In the genomic region with DNA sequence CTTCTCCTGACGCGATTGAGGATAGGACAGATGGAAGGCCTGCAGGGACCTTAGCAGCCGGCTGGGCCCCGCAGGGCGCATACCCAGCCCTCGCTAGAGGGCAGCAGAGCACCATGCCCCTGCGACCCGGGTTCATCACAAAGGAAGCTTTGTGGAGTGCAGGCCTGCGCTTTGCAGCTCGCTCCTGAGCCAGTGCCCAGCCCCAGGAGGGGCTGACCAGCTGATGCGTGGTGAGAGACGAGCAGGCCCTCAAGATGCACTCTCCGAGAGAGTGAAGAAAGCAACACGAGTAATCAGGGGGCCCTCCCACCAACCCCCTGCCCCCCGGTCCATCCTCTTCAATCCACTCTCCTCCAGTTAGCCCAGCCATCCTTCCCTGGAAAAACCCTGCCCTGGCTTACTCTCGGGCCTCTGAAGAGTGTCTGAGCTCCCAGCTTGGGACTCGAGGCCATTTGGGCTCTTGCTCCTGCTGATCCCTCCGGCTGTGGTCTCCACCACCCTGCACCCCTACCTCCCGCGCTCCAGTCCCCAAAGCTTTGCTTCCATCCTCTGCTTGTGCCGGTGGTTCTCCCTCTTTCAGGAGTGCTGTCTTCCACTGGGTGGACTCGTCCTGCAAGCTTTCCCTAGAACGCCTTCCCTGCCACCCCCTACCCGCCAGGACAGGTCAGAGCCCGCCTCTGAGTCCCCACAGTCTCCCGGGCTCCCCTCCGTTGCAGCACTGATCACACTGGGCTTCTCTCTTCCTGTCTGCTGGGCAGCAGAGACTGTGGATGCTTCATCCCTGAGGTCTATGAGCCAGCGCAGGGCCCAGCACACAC, we compare ENCODE assay signal across 1 cellular context.
TF ChIP-seq lines count a peak whose summit lies in the region.

No MANE protein-coding gene starts in this region.

TF ChIP-seq in HepG2, 621 proteins besides CTCF, POLR2A, EP300 and RAD21 (continued from another document and continues in another):
- TF ChIP-seq ZNF629 (CRISPR knock-in tag; conservative IDR thresholded peaks at IDR 0.05) (peak; percentile 40; the same call in 1 of the 2 replicates), MEIS2 (CRISPR knock-in tag; IDR thresholded peaks at IDR 0.05) (peak; percentile 64; the same call in 1 of the 2 replicates), ZFP36 (IDR thresholded peaks at IDR 0.05; ENCODE audit: borderline replicate concordance, low read depth, low read length, partially characterized antibody) (no peak), ARNT2 (CRISPR knock-in tag; IDR thresholded peaks at IDR 0.05; ENCODE audit: low read depth) (0 out of 2 replicates have a peak, but pooled peaks have one; percentile 31), HNRNPL (IDR thresholded peaks at IDR 0.05; ENCODE audit: low read depth, low read length) (peak; percentile 70; the same call in 1 of the 2 replicates), ZSCAN21 (CRISPR knock-in tag; IDR thresholded peaks at IDR 0.05; ENCODE audit: borderline replicate concordance) (peak; percentile 66; the same call in 1 of the 2 replicates), KAT8 (CRISPR knock-in tag; IDR thresholded peaks at IDR 0.05) (0 out of 2 replicates have a peak, but pooled peaks have one; percentile 25), TBX3 (IDR thresholded peaks at IDR 0.05; ENCODE audit: borderline replicate concordance) (no peak), CEBPG (CRISPR knock-in tag; IDR thresholded peaks at IDR 0.05) (peak; percentile 61), MIER2 (CRISPR knock-in tag; IDR thresholded peaks at IDR 0.05) (peak; percentile 56; the same call in 1 of the 2 replicates), HNRNPLL (IDR thresholded peaks at IDR 0.05; ENCODE audit: low read depth, low read length, poor library complexity, severe bottlenecking) (peak; percentile 42), TBX2 (CRISPR knock-in tag; IDR thresholded peaks at IDR 0.05; ENCODE audit: borderline replicate concordance) (peak; percentile 74), ZNF3 (CRISPR knock-in tag; IDR thresholded peaks at IDR 0.05) (no peak), TOPORS (CRISPR knock-in tag; IDR thresholded peaks at IDR 0.05) (peak; percentile 28; the same call in 1 of the 2 replicates), NFE2L2 (IDR thresholded peaks at IDR 0.05; ENCODE audit: low read length) (no peak), REPIN1 (CRISPR knock-in tag; IDR thresholded peaks at IDR 0.05; ENCODE audit: borderline replicate concordance, low read depth) (peak; percentile 55; the same call in 1 of the 2 replicates), ZXDC (CRISPR knock-in tag; IDR thresholded peaks at IDR 0.05) (peak; percentile 13; the same call in 1 of the 2 replicates), BHLHE40 (IDR thresholded peaks at IDR 0.05; ENCODE audit: low read length) (0 out of 2 replicates have a peak, but pooled peaks have one; percentile 3), WIZ (CRISPR knock-in tag; IDR thresholded peaks at IDR 0.05) (no peak), SNAI1 (CRISPR knock-in tag; IDR thresholded peaks at IDR 0.05; ENCODE audit: borderline replicate concordance) (no peak), NFYB (CRISPR knock-in tag; IDR thresholded peaks at IDR 0.05) (no peak), SALL1 (CRISPR knock-in tag; IDR thresholded peaks at IDR 0.05) (peak; percentile 79), EEA1 (CRISPR knock-in tag; IDR thresholded peaks at IDR 0.05; ENCODE audit: borderline replicate concordance) (0 out of 2 replicates have a peak, but pooled peaks have one; percentile 66), HOXA3 (CRISPR knock-in tag; IDR thresholded peaks at IDR 0.05) (peak; percentile 67; the same call in 1 of the 2 replicates), HHEX (CRISPR knock-in tag; IDR thresholded peaks at IDR 0.05) (no peak), POLR2G (IDR thresholded peaks at IDR 0.05; ENCODE audit: low read depth, low read length) (peak; percentile 48; the same call in 1 of the 2 replicates), SMAD3 (CRISPR knock-in tag; IDR thresholded peaks at IDR 0.05) (0 out of 2 replicates have a peak, but pooled peaks have one; percentile 80), DMAP1 (CRISPR knock-in tag; IDR thresholded peaks at IDR 0.05) (peak; percentile 49; the same call in 1 of the 2 replicates), NR2F1 (CRISPR knock-in tag; IDR thresholded peaks at IDR 0.05) (no peak), SIX1 (CRISPR knock-in tag; IDR thresholded peaks at IDR 0.05; ENCODE audit: borderline replicate concordance) (no peak), ZNF496 (CRISPR knock-in tag; IDR thresholded peaks at IDR 0.05; ENCODE audit: insufficient replicate concordance) (no peak), ZNF350 (CRISPR knock-in tag; IDR thresholded peaks at IDR 0.05; ENCODE audit: borderline replicate concordance, low read depth) (peak; percentile 4; the same call in 1 of the 2 replicates), SPEN (CRISPR knock-in tag; IDR thresholded peaks at IDR 0.05; ENCODE audit: low read depth) (peak; percentile 36; the same call in 1 of the 2 replicates), ZNF160 (CRISPR knock-in tag; IDR thresholded peaks at IDR 0.05) (0 out of 2 replicates have a peak, but pooled peaks have one; percentile 40), MYC (CRISPR knock-in tag; IDR thresholded peaks at IDR 0.05; ENCODE audit: borderline replicate concordance) (peak; percentile 60; the same call in 1 of the 2 replicates), BORCS8-MEF2B (CRISPR knock-in tag; IDR thresholded peaks at IDR 0.05) (peak; percentile 71), MZF1 (CRISPR knock-in tag; IDR thresholded peaks at IDR 0.05; ENCODE audit: borderline replicate concordance) (no peak), ZNF274 (CRISPR knock-in tag; IDR thresholded peaks at IDR 0.05) (no peak), ZSCAN5A (CRISPR knock-in tag; IDR thresholded peaks at IDR 0.05; ENCODE audit: borderline replicate concordance) (no peak), ERF (CRISPR knock-in tag; IDR thresholded peaks at IDR 0.05) (peak; percentile 75; the same call in 1 of the 2 replicates), GPBP1L1 (CRISPR knock-in tag; IDR thresholded peaks at IDR 0.05) (no peak), NR2F6 (IDR thresholded peaks at IDR 0.05) (no peak), NR2F6 (CRISPR knock-in tag; IDR thresholded peaks at IDR 0.05) (peak; percentile 62), ZNF430 (CRISPR knock-in tag; IDR thresholded peaks at IDR 0.05) (no peak), ZNF619 (CRISPR knock-in tag; IDR thresholded peaks at IDR 0.05) (peak; percentile 86; the same call in 1 of the 2 replicates), ZFP62 (CRISPR knock-in tag; IDR thresholded peaks at IDR 0.05) (no peak), HCFC1 (IDR thresholded peaks at IDR 0.05; ENCODE audit: low read depth, low read length) (no peak), ZFP36L2 (CRISPR knock-in tag; IDR thresholded peaks at IDR 0.05) (0 out of 2 replicates have a peak, but pooled peaks have one; percentile 55), CBX5 (CRISPR knock-in tag; IDR thresholded peaks at IDR 0.05; ENCODE audit: borderline replicate concordance) (peak; percentile 84; the same call in 1 of the 2 replicates), FOXK1 (CRISPR knock-in tag; IDR thresholded peaks at IDR 0.05; ENCODE audit: borderline replicate concordance, low read depth) (peak; percentile 14; the same call in 1 of the 2 replicates), ZNF614 (CRISPR knock-in tag; IDR thresholded peaks at IDR 0.05; ENCODE audit: borderline replicate concordance) (0 out of 2 replicates have a peak, but pooled peaks have one; percentile 58), HMGA1 (CRISPR knock-in tag; conservative IDR thresholded peaks at IDR 0.05) (no peak)
- TF ChIP-seq, protein P1, sequence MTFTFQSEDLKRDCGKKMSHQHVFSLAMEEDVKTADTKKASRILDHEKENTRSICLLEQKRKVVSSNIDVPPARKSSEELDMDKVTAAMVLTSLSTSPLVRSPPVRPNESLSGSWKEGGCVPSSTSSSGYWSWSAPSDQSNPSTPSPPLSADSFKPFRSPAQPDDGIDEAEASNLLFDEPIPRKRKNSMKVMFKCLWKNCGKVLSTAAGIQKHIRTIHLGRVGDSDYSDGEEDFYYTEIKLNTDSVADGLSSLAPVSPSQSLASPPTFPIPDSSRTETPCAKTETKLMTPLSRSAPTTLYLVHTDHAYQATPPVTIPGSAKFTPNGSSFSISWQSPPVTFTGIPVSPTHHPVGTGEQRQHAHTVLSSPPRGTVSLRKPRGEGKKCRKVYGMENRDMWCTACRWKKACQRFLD (CRISPR knock-in tag; IDR thresholded peaks at IDR 0.05; ENCODE audit: borderline replicate concordance), result no peak
- TF ChIP-seq, protein P2, sequence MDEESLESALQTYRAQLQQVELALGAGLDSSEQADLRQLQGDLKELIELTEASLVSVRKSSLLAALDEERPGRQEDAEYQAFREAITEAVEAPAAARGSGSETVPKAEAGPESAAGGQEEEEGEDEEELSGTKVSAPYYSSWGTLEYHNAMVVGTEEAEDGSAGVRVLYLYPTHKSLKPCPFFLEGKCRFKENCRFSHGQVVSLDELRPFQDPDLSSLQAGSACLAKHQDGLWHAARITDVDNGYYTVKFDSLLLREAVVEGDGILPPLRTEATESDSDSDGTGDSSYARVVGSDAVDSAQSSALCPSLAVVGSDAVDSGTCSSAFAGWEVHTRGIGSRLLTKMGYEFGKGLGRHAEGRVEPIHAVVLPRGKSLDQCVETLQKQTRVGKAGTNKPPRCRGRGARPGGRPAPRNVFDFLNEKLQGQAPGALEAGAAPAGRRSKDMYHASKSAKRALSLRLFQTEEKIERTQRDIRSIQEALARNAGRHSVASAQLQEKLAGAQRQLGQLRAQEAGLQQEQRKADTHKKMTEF (CRISPR knock-in tag; IDR thresholded peaks at IDR 0.05), result peak; percentile 67
- TF ChIP-seq, protein P3, sequence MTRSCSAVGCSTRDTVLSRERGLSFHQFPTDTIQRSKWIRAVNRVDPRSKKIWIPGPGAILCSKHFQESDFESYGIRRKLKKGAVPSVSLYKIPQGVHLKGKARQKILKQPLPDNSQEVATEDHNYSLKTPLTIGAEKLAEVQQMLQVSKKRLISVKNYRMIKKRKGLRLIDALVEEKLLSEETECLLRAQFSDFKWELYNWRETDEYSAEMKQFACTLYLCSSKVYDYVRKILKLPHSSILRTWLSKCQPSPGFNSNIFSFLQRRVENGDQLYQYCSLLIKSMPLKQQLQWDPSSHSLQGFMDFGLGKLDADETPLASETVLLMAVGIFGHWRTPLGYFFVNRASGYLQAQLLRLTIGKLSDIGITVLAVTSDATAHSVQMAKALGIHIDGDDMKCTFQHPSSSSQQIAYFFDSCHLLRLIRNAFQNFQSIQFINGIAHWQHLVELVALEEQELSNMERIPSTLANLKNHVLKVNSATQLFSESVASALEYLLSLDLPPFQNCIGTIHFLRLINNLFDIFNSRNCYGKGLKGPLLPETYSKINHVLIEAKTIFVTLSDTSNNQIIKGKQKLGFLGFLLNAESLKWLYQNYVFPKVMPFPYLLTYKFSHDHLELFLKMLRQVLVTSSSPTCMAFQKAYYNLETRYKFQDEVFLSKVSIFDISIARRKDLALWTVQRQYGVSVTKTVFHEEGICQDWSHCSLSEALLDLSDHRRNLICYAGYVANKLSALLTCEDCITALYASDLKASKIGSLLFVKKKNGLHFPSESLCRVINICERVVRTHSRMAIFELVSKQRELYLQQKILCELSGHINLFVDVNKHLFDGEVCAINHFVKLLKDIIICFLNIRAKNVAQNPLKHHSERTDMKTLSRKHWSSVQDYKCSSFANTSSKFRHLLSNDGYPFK (CRISPR knock-in tag; IDR thresholded peaks at IDR 0.05; ENCODE audit: borderline replicate concordance), result peak; percentile 25; the same call in 1 of the 2 replicates
- TF ChIP-seq, protein P4, sequence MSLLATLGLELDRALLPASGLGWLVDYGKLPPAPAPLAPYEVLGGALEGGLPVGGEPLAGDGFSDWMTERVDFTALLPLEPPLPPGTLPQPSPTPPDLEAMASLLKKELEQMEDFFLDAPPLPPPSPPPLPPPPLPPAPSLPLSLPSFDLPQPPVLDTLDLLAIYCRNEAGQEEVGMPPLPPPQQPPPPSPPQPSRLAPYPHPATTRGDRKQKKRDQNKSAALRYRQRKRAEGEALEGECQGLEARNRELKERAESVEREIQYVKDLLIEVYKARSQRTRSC (CRISPR knock-in tag; IDR thresholded peaks at IDR 0.05; ENCODE audit: low read depth), result no peak
